In the genomic region with DNA sequence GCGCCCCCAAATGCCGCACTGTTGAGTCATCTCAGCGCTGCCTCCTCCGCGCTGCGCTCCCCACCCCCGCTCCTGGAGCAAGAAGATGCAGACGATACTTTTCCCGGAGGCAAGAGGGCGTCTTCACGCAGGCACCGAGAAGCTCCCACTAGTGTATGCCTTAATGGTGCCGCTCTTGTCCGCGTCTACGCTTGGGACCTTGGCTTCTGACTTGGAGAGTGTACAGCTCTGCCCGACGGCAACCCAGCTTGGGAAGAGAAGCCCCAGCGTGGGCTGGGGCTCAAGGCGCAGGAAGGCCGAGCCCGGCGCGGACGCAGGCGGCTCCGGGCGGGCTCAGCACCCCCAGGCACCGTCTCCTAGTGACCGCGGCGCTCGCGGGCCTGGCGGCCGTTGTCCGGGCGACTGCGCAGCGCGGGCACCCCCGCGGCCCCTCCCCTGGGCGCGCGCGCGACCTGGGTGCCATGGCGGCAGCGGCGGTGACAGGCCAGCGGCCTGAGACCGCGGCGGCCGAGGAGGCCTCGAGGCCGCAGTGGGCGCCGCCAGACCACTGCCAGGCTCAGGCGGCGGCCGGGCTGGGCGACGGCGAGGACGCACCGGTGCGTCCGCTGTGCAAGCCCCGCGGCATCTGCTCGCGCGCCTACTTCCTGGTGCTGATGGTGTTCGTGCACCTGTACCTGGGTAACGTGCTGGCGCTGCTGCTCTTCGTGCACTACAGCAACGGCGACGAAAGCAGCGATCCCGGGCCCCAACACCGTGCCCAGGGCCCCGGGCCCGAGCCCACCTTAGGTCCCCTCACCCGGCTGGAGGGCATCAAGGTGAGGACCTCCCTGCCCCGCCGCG, we compare ENCODE assay signal across 8 cellular contexts. TPM values are rescaled to one million over a fixed set of nuclear protein-coding genes. Genes with fewer than 3 reads are reported as not detected.
DNase-seq lines count a peak whose midpoint lies in the region; ATAC-seq, FAIRE-seq and TF ChIP-seq lines count a peak whose summit lies in the region.

A gene with protein sequence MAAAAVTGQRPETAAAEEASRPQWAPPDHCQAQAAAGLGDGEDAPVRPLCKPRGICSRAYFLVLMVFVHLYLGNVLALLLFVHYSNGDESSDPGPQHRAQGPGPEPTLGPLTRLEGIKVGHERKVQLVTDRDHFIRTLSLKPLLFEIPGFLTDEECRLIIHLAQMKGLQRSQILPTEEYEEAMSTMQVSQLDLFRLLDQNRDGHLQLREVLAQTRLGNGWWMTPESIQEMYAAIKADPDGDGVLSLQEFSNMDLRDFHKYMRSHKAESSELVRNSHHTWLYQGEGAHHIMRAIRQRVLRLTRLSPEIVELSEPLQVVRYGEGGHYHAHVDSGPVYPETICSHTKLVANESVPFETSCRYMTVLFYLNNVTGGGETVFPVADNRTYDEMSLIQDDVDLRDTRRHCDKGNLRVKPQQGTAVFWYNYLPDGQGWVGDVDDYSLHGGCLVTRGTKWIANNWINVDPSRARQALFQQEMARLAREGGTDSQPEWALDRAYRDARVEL (plus strand): TSS at position 446 of the 840 bp plus-strand sequence. CDS start 16 bp downstream, at position 462.

- POLR2A ChIA-PET in A549 (lab: Yijun Ruan, JAX), result interaction anchor here (0.5 to 1.7 kb wide), 7 partner anchors 11 to 439 kb away, joined by 3 to 24 read pairs (median 3); a partner anchor contains a TSS

- peak within 1 kb of the TSS; percentile 79 for H3K4me2 ChIP-seq in A549

- TF ChIP-seq POLR2A in A549 (IDR thresholded peaks at IDR 0.05; ENCODE audit: low read length), result peak; percentile 40

- H3K4me3 ChIP-seq in A549 (peak within 1 kb of the TSS; percentile 92), mononuclear cell (ENCODE audit: low read length) (peak within 1 kb of the TSS; percentile 73)

- no peaks in the 10 kb centered on the region for H3K27me3 ChIP-seq in mononuclear cell (ENCODE audit: insufficient read depth, low read length)

- WGBS in A549 (ENCODE audit: missing lambda C conversion rate), result 0% methylated on average over 2 of the region's 91 CpGs

- H3K4me3 Mint-ChIP-seq in endothelial cell (ENCODE audit: unreplicated experiment), result peak within 1 kb of the TSS; percentile 86

- H3K9me3 Mint-ChIP-seq in endothelial cell (ENCODE audit: unreplicated experiment), result no peaks in the 10 kb centered on the region

- H3K9me3 ChIP-seq in A549, result no peaks in the 10 kb centered on the region
- H3K9me3 ChIP-seq in mononuclear cell (ENCODE audit: low read depth, low read length), result no peaks in the 10 kb centered on the region

- H3K4me1 ChIP-seq in A549 (peaks cover 25% of the 10 kb centered on the region), mononuclear cell (ENCODE audit: insufficient read depth, low read length) (peaks cover 21% of the 10 kb centered on the region)

- peaks cover 10% of the 10 kb centered on the region for H3K4me1 Mint-ChIP-seq in endothelial cell (ENCODE audit: unreplicated experiment)

- H3K36me3 Mint-ChIP-seq in endothelial cell (ENCODE audit: low read depth, unreplicated experiment), result peaks cover 2% of the 10 kb centered on the region

- H3K27ac Mint-ChIP-seq in endothelial cell (ENCODE audit: unreplicated experiment), result peak within 1 kb of the TSS; percentile 36

- TF ChIP-seq RAD21 in A549 (conservative IDR thresholded peaks at IDR 0.05 in 1 of 2, IDR thresholded peaks at IDR 0.05 in 1 of 2), result peak in 1 of 2 experiments; percentile 20; a peak in 2 of 5 replicates

- ATAC-seq in A549 (peak; percentile 79 to 89), GM18511 (IDR thresholded peaks at IDR 0.05; ENCODE audit: unreplicated experiment) (peak; percentile 71), HG03159 (IDR thresholded peaks at IDR 0.05; ENCODE audit: unreplicated experiment) (peak; percentile 49)

- peak; percentile 30; the same call in 2 of the 3 replicates for TF ChIP-seq CTCF in A549 (IDR thresholded peaks at IDR 0.05)
- TF ChIP-seq CTCF in endothelial cell (IDR thresholded peaks at IDR 0.05; ENCODE audit: unreplicated experiment), result no peak

- peak in 1 of 2 experiments; percentile 82 for DNase-seq in A549 (ENCODE audit: low read depth in 1 of 2, low spot score in 1 of 2)
- peak; percentile 64 for DNase-seq in NOMO-1 treated with DMSO at 0.1 percent for 48 hours (lab: John Stamatoyannopoulos, UW; ENCODE audit: unreplicated experiment)
- DNase-seq in activated CD8-positive, alpha-beta memory T cell treated with anti-CD3 and anti-CD28 coated beads, Interleukin-2, amount 50 U/mL, for 48 hours, result peak; percentile 90
- DNase-seq in endothelial cell (ENCODE audit: low spot score), result peak; percentile 59
- DNase-seq in stimulated activated CD8-positive, alpha-beta memory T cell treated with anti-CD3 and anti-CD28 coated beads, Interleukin-2, amount 100 ng/mL, for 1 hour (ENCODE audit: low read depth in 2 of 2), result peak; percentile 50 to 63

- CTCF ChIA-PET in A549 (lab: Yijun Ruan, JAX), result interaction anchor here (0.6 to 16.7 kb wide), 11 partner anchors 12 to 464 kb away, joined by 3 to 385 read pairs (median 4); a partner anchor contains a TSS

- FAIRE-seq in A549 (lab: Jason Lieb, UNC), result no peak

- no peak for TF ChIP-seq EP300 in A549 (IDR thresholded peaks at IDR 0.05)

- H3K27ac ChIP-seq in A549, result peak within 1 kb of the TSS; percentile 93 to 97

- H3K27me3 Mint-ChIP-seq in endothelial cell (ENCODE audit: unreplicated experiment), result peaks cover 1% of the 10 kb centered on the region

TF ChIP-seq in A549, 52 proteins besides CTCF, POLR2A, EP300 and RAD21:
- TF ChIP-seq JUN (IDR thresholded peaks at IDR 0.05) (peak; percentile 75; a peak in 4 of 5 replicates), MAZ (IDR thresholded peaks at IDR 0.05; ENCODE audit: borderline replicate concordance, low read depth, low read length) (no peak), SREBF2 (IDR thresholded peaks at IDR 0.05) (no peak), TFCP2L1 (CRISPR knock-in tag; IDR thresholded peaks at IDR 0.05) (0 out of 2 replicates have a peak, but pooled peaks have one; percentile 8), SMC3 (IDR thresholded peaks at IDR 0.05) (peak; percentile 16; the same call in 1 of the 3 replicates), FOSL2 (IDR thresholded peaks at IDR 0.05) (peak; percentile 55; the same call in 1 of the 2 replicates), FOSL2 (CRISPR knock-in tag; IDR thresholded peaks at IDR 0.05) (peak; percentile 85), PHF8 (IDR thresholded peaks at IDR 0.05; ENCODE audit: borderline replicate concordance, low read depth) (peak; percentile 53)
- TF ChIP-seq, protein P1, sequence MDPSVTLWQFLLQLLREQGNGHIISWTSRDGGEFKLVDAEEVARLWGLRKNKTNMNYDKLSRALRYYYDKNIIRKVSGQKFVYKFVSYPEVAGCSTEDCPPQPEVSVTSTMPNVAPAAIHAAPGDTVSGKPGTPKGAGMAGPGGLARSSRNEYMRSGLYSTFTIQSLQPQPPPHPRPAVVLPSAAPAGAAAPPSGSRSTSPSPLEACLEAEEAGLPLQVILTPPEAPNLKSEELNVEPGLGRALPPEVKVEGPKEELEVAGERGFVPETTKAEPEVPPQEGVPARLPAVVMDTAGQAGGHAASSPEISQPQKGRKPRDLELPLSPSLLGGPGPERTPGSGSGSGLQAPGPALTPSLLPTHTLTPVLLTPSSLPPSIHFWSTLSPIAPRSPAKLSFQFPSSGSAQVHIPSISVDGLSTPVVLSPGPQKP (IDR thresholded peaks at IDR 0.05; ENCODE audit: low read depth, low read length), result no peak
- TF ChIP-seq, protein P2, sequence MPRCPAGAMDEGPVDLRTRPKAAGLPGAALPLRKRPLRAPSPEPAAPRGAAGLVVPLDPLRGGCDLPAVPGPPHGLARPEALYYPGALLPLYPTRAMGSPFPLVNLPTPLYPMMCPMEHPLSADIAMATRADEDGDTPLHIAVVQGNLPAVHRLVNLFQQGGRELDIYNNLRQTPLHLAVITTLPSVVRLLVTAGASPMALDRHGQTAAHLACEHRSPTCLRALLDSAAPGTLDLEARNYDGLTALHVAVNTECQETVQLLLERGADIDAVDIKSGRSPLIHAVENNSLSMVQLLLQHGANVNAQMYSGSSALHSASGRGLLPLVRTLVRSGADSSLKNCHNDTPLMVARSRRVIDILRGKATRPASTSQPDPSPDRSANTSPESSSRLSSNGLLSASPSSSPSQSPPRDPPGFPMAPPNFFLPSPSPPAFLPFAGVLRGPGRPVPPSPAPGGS (IDR thresholded peaks at IDR 0.05), result 0 out of 3 replicates have a peak, but pooled peaks have one; percentile 45
- TF ChIP-seq, protein P3, sequence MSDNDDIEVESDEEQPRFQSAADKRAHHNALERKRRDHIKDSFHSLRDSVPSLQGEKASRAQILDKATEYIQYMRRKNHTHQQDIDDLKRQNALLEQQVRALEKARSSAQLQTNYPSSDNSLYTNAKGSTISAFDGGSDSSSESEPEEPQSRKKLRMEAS (IDR thresholded peaks at IDR 0.05), result peak; percentile 31; the same call in 1 of the 2 replicates

RNA-seq across cellular contexts. Expression of the gene that starts here (rescaled TPM):
- 16.4 and 18.9 TPM in 2 replicates for polyA plus RNA-seq in A549 (2011; rRNA removed)
- 23.9 and 26.5 TPM in 2 replicates for polyA plus RNA-seq in A549 (2012; cell fraction: cytosol; rRNA removed)
- 77.9 and 98.6 TPM in 2 replicates for polyA plus RNA-seq in A549 (2012; cell fraction: nucleus; rRNA removed)
- polyA plus RNA-seq in A549 (2017; fragmentation: RNase III; extraction: RNeasy Plus Mini Kit Qiagen cat#74134 plus additional on column Dnase treatment), result 12.1 to 14.4 TPM (median 13.8 TPM) in 3 replicates
- 26.4 and 30.0 TPM in 2 replicates for polyA minus RNA-seq in A549 (2011; rRNA and poly(A)+ RNA removed)
- total RNA-seq in endothelial cell (ENCODE audit: unreplicated experiment), result 9.3 TPM
- 18.6 TPM for total RNA-seq in mononuclear cell
